ENCODE assay signal across 9 cellular contexts in the genomic region with DNA sequence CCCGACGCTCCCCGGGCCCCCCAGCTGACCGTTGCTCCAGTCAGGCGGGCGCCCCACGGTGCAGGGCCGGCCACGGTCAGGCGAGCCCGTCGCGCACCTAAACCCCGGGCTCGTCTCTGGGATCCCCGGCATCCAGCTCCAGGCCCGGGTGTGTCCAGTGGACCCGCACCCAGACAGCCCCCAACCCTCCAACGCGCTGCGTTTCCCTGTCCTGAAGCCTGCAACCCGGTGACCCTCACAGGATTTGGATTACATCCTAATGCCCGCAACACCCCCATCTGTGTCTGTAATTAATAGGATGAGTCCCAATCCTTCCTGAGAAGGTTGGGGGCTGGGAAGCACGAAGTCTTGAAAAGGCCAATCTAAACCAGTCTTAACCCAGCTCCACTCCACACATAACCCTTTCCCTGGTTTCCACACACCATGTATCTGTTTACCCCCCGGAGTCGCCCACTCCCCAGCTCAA. TPM values are rescaled to one million over a fixed set of nuclear protein-coding genes. Genes with fewer than 3 reads are reported as not detected.
A peak's percentile ranks its signal among the peaks of the same experiment; 100 is the strongest.
DNase-seq lines count a peak whose midpoint lies in the region; ATAC-seq and TF ChIP-seq lines count a peak whose summit lies in the region.
"Had no signal": no experiment of that assay in that cellular context is flagged by ENCODE, and none has a peak within 500 bp of the region (broad histone marks: within the 10 kb centered on the region; RNA-seq: fewer than 3 reads in every experiment).

No MANE protein-coding gene starts in this region.

- no peak for ATAC-seq in activated T-cell treated with anti-CD3 and anti-CD28 coated beads, Interleukin-2, amount 50 U/mL, for 72 hours (replicated peaks in 1 of 2)
- no peak for ATAC-seq in activated naive CD8-positive, alpha-beta T cell treated with anti-CD3 and anti-CD28 coated beads, Interleukin-2, amount 50 U/mL, for 24 hours
- no peak for ATAC-seq in GM21786 (IDR thresholded peaks at IDR 0.05; ENCODE audit: unreplicated experiment)

- TF ChIP-seq CTCF in liver (IDR thresholded peaks at IDR 0.05; ENCODE audit: low read depth, low read length, missing input control): no peak
- no peak for TF ChIP-seq CTCF in thyroid gland (IDR thresholded peaks at IDR 0.05)

- H3K27me3 Mint-ChIP-seq in activated T-cell treated with anti-CD3 and anti-CD28 coated beads, Interleukin-2, amount 50 U/mL, for 72 hours (ENCODE audit: low read depth): no peaks in the 10 kb centered on the region
- no peaks in the 10 kb centered on the region for H3K27me3 Mint-ChIP-seq in activated naive CD8-positive, alpha-beta T cell treated with anti-CD3 and anti-CD28 coated beads, Interleukin-2, amount 50 U/mL, for 24 hours

- H3K9me3 Mint-ChIP-seq in activated T-cell treated with anti-CD3 and anti-CD28 coated beads, Interleukin-2, amount 50 U/mL, for 72 hours: no peaks in the 10 kb centered on the region
- H3K9me3 Mint-ChIP-seq in activated naive CD8-positive, alpha-beta T cell treated with anti-CD3 and anti-CD28 coated beads, Interleukin-2, amount 50 U/mL, for 24 hours: no peaks in the 10 kb centered on the region

- intact Hi-C loops in thyroid gland (cut with DNase I): no loop called here

- TF ChIP-seq RAD21 in liver (IDR thresholded peaks at IDR 0.05): no peak

- no peak overlapping the region for H3K27ac Mint-ChIP-seq in activated T-cell treated with anti-CD3 and anti-CD28 coated beads, Interleukin-2, amount 50 U/mL, for 72 hours
- peak overlapping the region; percentile 68 for H3K27ac Mint-ChIP-seq in activated naive CD8-positive, alpha-beta T cell treated with anti-CD3 and anti-CD28 coated beads, Interleukin-2, amount 50 U/mL, for 24 hours

- H3K4me3 ChIP-seq in liver (ENCODE audit: low read depth in 1 of 3, low read length in 3 of 3): peak overlapping the region in 2 of 3 donors; percentile 76 to 80
- H3K4me3 ChIP-seq in thyroid gland (replicated peaks in 1 of 3): peak overlapping the region in 2 of 3 donors; percentile 60 to 84

- H3K4me1 ChIP-seq in liver (ENCODE audit: control insufficient read depth in 4 of 4, insufficient read depth in 4 of 4, low read length in 3 of 4) (peaks cover 2 to 24% (median 20%) of the 10 kb centered on the region in 4 donors), thyroid gland (peaks cover 7 to 15% of the 10 kb centered on the region in 2 donors)

- no peak for DNase-seq in activated T-cell treated with anti-CD3 and anti-CD28 coated beads, Interleukin-2, amount 50 U/mL, for 72 hours
- no peak for DNase-seq in activated T-cell treated with anti-CD3 and anti-CD28 coated beads, Interleukin-2, amount 50 U/mL, for 1 hour
- no peak for DNase-seq in activated naive CD8-positive, alpha-beta T cell treated with anti-CD3 and anti-CD28 coated beads, Interleukin-2, amount 50 U/mL, for 24 hours
- DNase-seq in thyroid gland (peak; percentile 21 to 24), NK-92 (lab: John Stamatoyannopoulos, UW; ENCODE audit: unreplicated experiment) (no peak)
- no peak for DNase-seq in stimulated activated CD4-positive, alpha-beta T cell treated with anti-CD3 and anti-CD28 coated beads, Interleukin-4, amount 100 ng/mL, for 1 hour

- H3K36me3 ChIP-seq in liver (ENCODE audit: control insufficient read depth in 4 of 4, insufficient read depth in 3 of 4, low read depth in 1 of 4, low read length in 3 of 4) (no peaks in the 10 kb centered on the region), thyroid gland (no peaks in the 10 kb centered on the region)

- no peak for TF ChIP-seq POLR2A in thyroid gland (IDR thresholded peaks at IDR 0.05)

- H3K4me1 Mint-ChIP-seq in activated T-cell treated with anti-CD3 and anti-CD28 coated beads, Interleukin-2, amount 50 U/mL, for 72 hours (ENCODE audit: low read depth): peaks cover 25% of the 10 kb centered on the region
- peaks cover 19% of the 10 kb centered on the region for H3K4me1 Mint-ChIP-seq in activated naive CD8-positive, alpha-beta T cell treated with anti-CD3 and anti-CD28 coated beads, Interleukin-2, amount 50 U/mL, for 24 hours

- H3K9me3 ChIP-seq in liver (ENCODE audit: control insufficient read depth in 4 of 4, low read length in 3 of 4) (no peaks in the 10 kb centered on the region), thyroid gland (no peaks in the 10 kb centered on the region)

- no peaks in the 10 kb centered on the region for H3K36me3 Mint-ChIP-seq in activated T-cell treated with anti-CD3 and anti-CD28 coated beads, Interleukin-2, amount 50 U/mL, for 72 hours (ENCODE audit: insufficient read depth in 2 of 2)
- H3K36me3 Mint-ChIP-seq in activated naive CD8-positive, alpha-beta T cell treated with anti-CD3 and anti-CD28 coated beads, Interleukin-2, amount 50 U/mL, for 24 hours (ENCODE audit: low read depth): no peaks in the 10 kb centered on the region

- H3K4me3 Mint-ChIP-seq in activated T-cell treated with anti-CD3 and anti-CD28 coated beads, Interleukin-2, amount 50 U/mL, for 72 hours: peak overlapping the region; percentile 81 to 83
- H3K4me3 Mint-ChIP-seq in activated naive CD8-positive, alpha-beta T cell treated with anti-CD3 and anti-CD28 coated beads, Interleukin-2, amount 50 U/mL, for 24 hours: peak overlapping the region; percentile 77

- peak overlapping the region; percentile 58 to 74 for H3K27ac ChIP-seq in liver (ENCODE audit: low read depth in 1 of 2, low read length in 2 of 2)
- peak overlapping the region; percentile 56 to 91 (median 87) for H3K27ac ChIP-seq in thyroid gland

- 32% methylated on average over 26 of the region's 26 CpGs for WGBS in liver
- WGBS in thyroid gland, 2 donors: 48 to 55% methylated on average over 7 of the region's 26 CpGs

- H3K27me3 ChIP-seq in liver (ENCODE audit: control insufficient read depth in 4 of 4, insufficient read depth in 4 of 4, low read length in 3 of 4): no peaks in the 10 kb centered on the region
- no peaks in the 10 kb centered on the region for H3K27me3 ChIP-seq in thyroid gland

- peak overlapping the region in 1 of 2 donors; percentile 22 for H3K9ac ChIP-seq in liver (ENCODE audit: low read depth in 1 of 2, low read length in 2 of 2)

TF ChIP-seq in liver, 16 proteins besides CTCF, POLR2A, EP300 and RAD21 (continues in another document):
- TF ChIP-seq SP1 (IDR thresholded peaks at IDR 0.05): no peak
- no peak for TF ChIP-seq HNF4G (IDR thresholded peaks at IDR 0.05)
- no peak for TF ChIP-seq FOXA2 (IDR thresholded peaks at IDR 0.05)
- no peak for TF ChIP-seq TAF1 (conservative IDR thresholded peaks at IDR 0.05)
- TF ChIP-seq, protein P1, sequence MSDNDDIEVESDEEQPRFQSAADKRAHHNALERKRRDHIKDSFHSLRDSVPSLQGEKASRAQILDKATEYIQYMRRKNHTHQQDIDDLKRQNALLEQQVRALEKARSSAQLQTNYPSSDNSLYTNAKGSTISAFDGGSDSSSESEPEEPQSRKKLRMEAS (IDR thresholded peaks at IDR 0.05): no peak
- no peak for TF ChIP-seq EGR1 (IDR thresholded peaks at IDR 0.05; ENCODE audit: low read depth in 2 of 2)
- no peak for TF ChIP-seq REST (IDR thresholded peaks at IDR 0.05)
- TF ChIP-seq ATF3 (IDR thresholded peaks at IDR 0.05): no peak
- TF ChIP-seq NR2F2 (IDR thresholded peaks at IDR 0.05): no peak
- TF ChIP-seq YY1 (IDR thresholded peaks at IDR 0.05): no peak
- no peak for TF ChIP-seq JUND (IDR thresholded peaks at IDR 0.05)
- no peak for TF ChIP-seq RXRA (IDR thresholded peaks at IDR 0.05)
- no peak for TF ChIP-seq HNF4A (conservative IDR thresholded peaks at IDR 0.05)

RNA-seq across cellular contexts. Expression of gene CPNE6, which starts 10.4 kb away (rescaled TPM):
- total RNA-seq in activated T-cell treated with anti-CD3 and anti-CD28 coated beads, Interleukin-2, amount 50 U/mL, for 72 hours: under 1 TPM; 0.12 to 0.14 TPM
- total RNA-seq in liver: not detected
- polyA plus RNA-seq in liver: under 1 TPM; 0.05 to 0.17 TPM
- total RNA-seq in thyroid gland: under 1 TPM in 1 of 4 donors, not detected in 3; 0.29 TPM
- total RNA-seq: activated CD8-positive, alpha-beta memory T cell treated with anti-CD3 and anti-CD28 coated beads for 36 hours had no signal

RNA-seq across cellular contexts. Expression of gene PCK2, which starts 12.3 kb away (rescaled TPM):
- total RNA-seq in activated T-cell treated with anti-CD3 and anti-CD28 coated beads, Interleukin-2, amount 50 U/mL, for 72 hours: 100 to 1,000 TPM; 161 to 180 TPM
- total RNA-seq in liver (100 to 1,000 TPM in 1 of 2 donors, 10 to 100 TPM in 1; 39.8 to 205 TPM), thyroid gland (10 to 100 TPM; 29.8 to 47.4 (median 39.3) TPM)
- polyA plus RNA-seq in liver: 100 to 1,000 TPM; 236 to 250 TPM

RNA-seq across cellular contexts. Expression of gene CARMIL3, which starts 30.0 kb away (rescaled TPM):
- total RNA-seq in activated T-cell treated with anti-CD3 and anti-CD28 coated beads, Interleukin-2, amount 50 U/mL, for 72 hours: 1 to 10 TPM; 1.9 to 2.1 TPM
- total RNA-seq in liver (under 1 TPM; 0.05 to 0.17 TPM), thyroid gland (1 to 10 TPM in 2 of 4 donors, under 1 TPM in 2; 0.63 to 1.3 (median 0.99) TPM)
- polyA plus RNA-seq in liver: under 1 TPM; 0.17 TPM

RNA-seq across cellular contexts. Expression of gene DCAF11, which starts 32.8 kb away (rescaled TPM):
- 100 to 1,000 TPM; 109 to 124 TPM for total RNA-seq in activated T-cell treated with anti-CD3 and anti-CD28 coated beads, Interleukin-2, amount 50 U/mL, for 72 hours
- total RNA-seq in liver (100 to 1,000 TPM; 215 to 312 TPM), thyroid gland (100 to 1,000 TPM in 3 of 4 donors, 10 to 100 TPM in 1; 90.6 to 155 (median 132) TPM)
- 100 to 1,000 TPM in 1 of 2 donors, 10 to 100 TPM in 1; 30.1 to 119 TPM for polyA plus RNA-seq in liver

RNA-seq across cellular contexts. Expression of gene NRL, which starts 33.0 kb away (rescaled TPM):
- total RNA-seq in activated T-cell treated with anti-CD3 and anti-CD28 coated beads, Interleukin-2, amount 50 U/mL, for 72 hours: 1 to 10 TPM; 5.2 TPM
- total RNA-seq in liver (1 to 10 TPM; 2.7 to 3.2 TPM), thyroid gland (10 to 100 TPM in 2 of 4 donors, 1 to 10 TPM in 2; 2.1 to 11.7 (median 8.4) TPM)
- 1 to 10 TPM; 1.5 to 2.9 TPM for polyA plus RNA-seq in liver

Comparison
In these comparisons a context has a peak if more than half of its experiments do, and no peak if none do; other contexts are left out.
1. DNase-seq: peak in thyroid gland (2 of 2); none in activated T-cell treated with anti-CD3 and anti-CD28 coated beads, Interleukin-2, amount 50 U/mL, for 72 hours (0 of 2), activated T-cell treated with anti-CD3 and anti-CD28 coated beads, Interleukin-2, amount 50 U/mL, for 1 hour (single experiment), activated naive CD8-positive, alpha-beta T cell treated with anti-CD3 and anti-CD28 coated beads, Interleukin-2, amount 50 U/mL, for 24 hours (single experiment), stimulated activated CD4-positive, alpha-beta T cell treated with anti-CD3 and anti-CD28 coated beads, Interleukin-4, amount 100 ng/mL, for 1 hour (single experiment) and NK-92 (single experiment).